Comparison of ENCODE assay signal across 9 cellular contexts in genomic region chr22:26553056-26553752, GRCh38. TPM values are rescaled to one million over a fixed set of nuclear protein-coding genes. Genes with fewer than 3 reads are reported as not detected.
A peak's percentile ranks its signal among the peaks of the same experiment; 100 is the strongest.
DNase-seq lines count a peak whose midpoint lies in the region; ATAC-seq, FAIRE-seq and TF ChIP-seq lines count a peak whose summit lies in the region.
"Had no signal": no experiment of that assay in that cellular context is flagged by ENCODE, and none has a peak within 500 bp of the region (broad histone marks: within the 10 kb centered on the region; RNA-seq: fewer than 3 reads in every experiment).

No MANE protein-coding gene starts in this region.

- H3K36me3 ChIP-seq in HAP-1 (replicated peaks) (no peaks in the 10 kb centered on the region), right atrium auricular region (no peaks in the 10 kb centered on the region)

- CTCF ChIA-PET in RWPE1 (lab: Yijun Ruan, JAX), result no interaction called here

- POLR2A ChIA-PET in RWPE1 (lab: Yijun Ruan, JAX; ENCODE audit: low non-redundant PET), result no interaction called here

- H3K27ac ChIP-seq in RWPE1 (peak overlapping the region; percentile 72), right atrium auricular region (no peak overlapping the region)

- H3K36me3 Mint-ChIP-seq in activated naive CD8-positive, alpha-beta T cell, result no peaks in the 10 kb centered on the region
- H3K36me3 Mint-ChIP-seq in activated naive CD8-positive, alpha-beta T cell treated with anti-CD3 and anti-CD28 coated beads, Interleukin-2, amount 50 U/mL, for 24 hours (ENCODE audit: low read depth), result peaks cover 2% of the 10 kb centered on the region

- no peak for TF ChIP-seq CTCF in RWPE1 (conservative IDR thresholded peaks at IDR 0.05; ENCODE audit: low read depth)
- TF ChIP-seq CTCF in right atrium auricular region (IDR thresholded peaks at IDR 0.05), result no peak

- DNase-seq in activated naive CD8-positive, alpha-beta T cell treated with anti-CD3 and anti-CD28 coated beads, Interleukin-2, amount 50 U/mL, for 24 hours, result no peak
- DNase-seq in RWPE1 (ENCODE audit: low spot score) (peak; percentile 56), fibroblast of the conjunctiva (ENCODE audit: low read depth) (peak; percentile 35), urothelium cell line (ENCODE audit: low spot score) (peak; percentile 94), midbrain (lab: John Stamatoyannopoulos, UW) (no peak), HAP-1 (ENCODE audit: low spot score in 2 of 2) (no peak), right atrium auricular region (ENCODE audit: low spot score) (no peak)

- no peak overlapping the region for H3K4me3 ChIP-seq in HAP-1
- no peak overlapping the region for H3K4me3 ChIP-seq in right atrium auricular region

- peak overlapping the region; percentile 68 for H3K27ac Mint-ChIP-seq in activated naive CD8-positive, alpha-beta T cell
- no peak overlapping the region for H3K27ac Mint-ChIP-seq in activated naive CD8-positive, alpha-beta T cell treated with anti-CD3 and anti-CD28 coated beads, Interleukin-2, amount 50 U/mL, for 24 hours
- H3K27ac Mint-ChIP-seq: activated T-helper 1 cell treated with anti-CD3 and anti-CD28 coated beads, Interleukin-12 subunit alpha, Interleukin-12 subunit beta, Interleukin-2, Interleukin-4 antibody, amounts not matched to agents 30 ng/mL and 10 ng/mL and 1 ng/mL, durations not matched to agents 14 hours and 24 hours and 36 hours had no signal

- H3K27me3 ChIP-seq in HAP-1 (ENCODE audit: low read depth) (no peaks in the 10 kb centered on the region), right atrium auricular region (no peaks in the 10 kb centered on the region)

- H3K9me3 ChIP-seq in HAP-1 (no peaks in the 10 kb centered on the region), right atrium auricular region (no peaks in the 10 kb centered on the region)

- no peak for ATAC-seq in activated naive CD8-positive, alpha-beta T cell treated with anti-CD3 and anti-CD28 coated beads, Interleukin-2, amount 50 U/mL, for 24 hours

- H3K9me3 Mint-ChIP-seq in activated naive CD8-positive, alpha-beta T cell (ENCODE audit: low read depth), result no peaks in the 10 kb centered on the region
- no peaks in the 10 kb centered on the region for H3K9me3 Mint-ChIP-seq in activated naive CD8-positive, alpha-beta T cell treated with anti-CD3 and anti-CD28 coated beads, Interleukin-2, amount 50 U/mL, for 24 hours
- H3K9me3 Mint-ChIP-seq: activated T-helper 1 cell treated with anti-CD3 and anti-CD28 coated beads, Interleukin-12 subunit alpha, Interleukin-12 subunit beta, Interleukin-2, Interleukin-4 antibody, amounts not matched to agents 30 ng/mL and 10 ng/mL and 1 ng/mL, durations not matched to agents 14 hours and 24 hours and 36 hours had no signal

- H3K4me3 Mint-ChIP-seq in activated naive CD8-positive, alpha-beta T cell, result no peak overlapping the region
- no peak overlapping the region for H3K4me3 Mint-ChIP-seq in activated naive CD8-positive, alpha-beta T cell treated with anti-CD3 and anti-CD28 coated beads, Interleukin-2, amount 50 U/mL, for 24 hours
- H3K4me3 Mint-ChIP-seq: activated T-helper 1 cell treated with anti-CD3 and anti-CD28 coated beads, Interleukin-12 subunit alpha, Interleukin-12 subunit beta, Interleukin-2, Interleukin-4 antibody, amounts not matched to agents 30 ng/mL and 10 ng/mL and 1 ng/mL, durations not matched to agents 14 hours and 24 hours and 36 hours had no signal

- peaks cover 36% of the 10 kb centered on the region for H3K4me1 Mint-ChIP-seq in activated naive CD8-positive, alpha-beta T cell (ENCODE audit: low read depth)
- peaks cover 22% of the 10 kb centered on the region for H3K4me1 Mint-ChIP-seq in activated naive CD8-positive, alpha-beta T cell treated with anti-CD3 and anti-CD28 coated beads, Interleukin-2, amount 50 U/mL, for 24 hours

- in situ Hi-C loops in HAP-1 (cut with MboI; ENCODE audit: low sequenced_read_pairs), result no loop called here

- H3K4me1 ChIP-seq in HAP-1 (peaks cover 11% of the 10 kb centered on the region), right atrium auricular region (peaks cover 0 to 55% of the 10 kb centered on the region in 2 donors)

- peak; percentile 91 for FAIRE-seq in urothelium cell line (lab: Jason Lieb, UNC)

- no peaks in the 10 kb centered on the region for H3K27me3 Mint-ChIP-seq in activated naive CD8-positive, alpha-beta T cell
- H3K27me3 Mint-ChIP-seq in activated naive CD8-positive, alpha-beta T cell treated with anti-CD3 and anti-CD28 coated beads, Interleukin-2, amount 50 U/mL, for 24 hours, result no peaks in the 10 kb centered on the region

RNA-seq across cellular contexts. Expression of gene TPST2, which starts 36.7 kb away (rescaled TPM):
- total RNA-seq in right atrium auricular region, result 100 to 1,000 TPM in 1 of 2 donors, 10 to 100 TPM in 1; 63.4 to 104 TPM

RNA-seq across cellular contexts. Expression of gene TFIP11, which starts 40.9 kb away (rescaled TPM):
- 10 to 100 TPM; 15.4 TPM for total RNA-seq in right atrium auricular region

Comparison
In these comparisons a context has a peak if more than half of its experiments do, and no peak if none do; other contexts are left out.
1. DNase-seq: peak in RWPE1 (single experiment), fibroblast of the conjunctiva (single experiment) and urothelium cell line (single experiment); none in activated naive CD8-positive, alpha-beta T cell treated with anti-CD3 and anti-CD28 coated beads, Interleukin-2, amount 50 U/mL, for 24 hours (single experiment), midbrain (single experiment), HAP-1 (0 of 2) and right atrium auricular region (single experiment).